In the genomic region with DNA sequence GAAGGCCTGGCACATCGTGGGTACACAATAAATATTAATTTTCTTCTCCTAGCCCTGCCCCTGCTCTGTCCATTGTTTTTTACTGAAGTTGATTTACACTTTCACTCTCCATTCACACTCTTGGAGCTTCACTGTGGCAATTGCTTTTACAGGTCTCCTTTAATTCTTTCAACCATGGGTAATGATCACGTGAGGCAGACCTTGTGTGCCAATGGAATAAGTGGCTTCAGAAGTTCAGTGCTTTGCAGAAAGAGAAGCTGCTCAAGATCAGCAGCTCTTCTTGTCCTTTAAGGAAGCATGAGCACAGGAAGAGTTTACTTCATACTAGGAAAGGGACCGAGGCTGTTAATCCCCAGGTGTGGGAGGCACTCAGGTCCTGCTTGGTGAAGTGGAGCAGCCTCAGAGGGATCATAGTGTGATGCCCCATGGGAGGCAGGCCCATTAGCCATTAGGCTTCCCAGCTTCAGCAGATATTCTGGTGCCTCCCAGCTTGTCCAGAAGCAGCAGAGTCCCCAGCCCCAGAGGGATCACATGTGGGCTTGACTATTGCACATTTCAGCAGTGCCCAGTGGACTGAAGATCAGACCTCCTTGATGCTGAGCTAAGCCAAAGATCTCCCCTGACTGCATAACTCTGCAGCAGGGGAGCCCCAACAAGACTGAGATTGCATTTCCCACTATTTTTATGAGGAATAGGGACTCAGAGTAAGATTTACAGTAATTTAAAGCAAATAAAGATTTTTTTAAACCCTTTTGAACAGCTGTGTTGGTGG, we compare ENCODE assay signal across 15 cellular contexts. TPM values are rescaled to one million over a fixed set of nuclear protein-coding genes. Genes with fewer than 3 reads are reported as not detected.
"Had no signal": no experiment of that assay in that cellular context is flagged by ENCODE, and none has a peak within 500 bp of the region (broad histone marks: within the 10 kb centered on the region; RNA-seq: fewer than 3 reads in every experiment).

No MANE protein-coding gene starts in this region.

- H3K9me3 ChIP-seq: gastroesophageal sphincter, lower lobe of right lung, pancreas, tibial nerve had no signal

- H3K4me3 ChIP-seq: gastroesophageal sphincter, lower lobe of right lung, pancreas, tibial nerve had no signal

- DNase-seq: activated naive CD8-positive, alpha-beta T cell treated with anti-CD3 and anti-CD28 coated beads, Interleukin-2, amount 50 U/mL, for 24 hours; effector CD8-positive, alpha-beta T cell; lower lobe of right lung; naive B cell; T-helper 9 cell had no signal

- H3K27ac ChIP-seq: gastroesophageal sphincter, lower lobe of right lung, pancreas, tibial nerve, VCaP had no signal

- H3K36me3 ChIP-seq: gastroesophageal sphincter, lower lobe of right lung, pancreas, tibial nerve had no signal

- H3K4me1 ChIP-seq: lower lobe of right lung had no signal

- ATAC-seq: activated CD4-positive, alpha-beta T cell treated with anti-CD3 and anti-CD28 coated beads for 36 hours; gastroesophageal sphincter had no signal

RNA-seq across cellular contexts. Expression of a gene that starts 5.0 kb away (rescaled TPM):
- total RNA-seq: activated CD4-positive, alpha-beta memory T cell treated with anti-CD3 and anti-CD28 coated beads, Interleukin-2, amount 10 ng/mL, durations not matched to agents 7 days and 5 days; activated CD4-positive, alpha-beta T cell treated with anti-CD3 and anti-CD28 coated beads for 36 hours; activated T-cell treated with anti-CD3 and anti-CD28 coated beads, Interleukin-2, amount 50 U/mL, for 72 hours; cardiac septum; gastroesophageal sphincter; kidney epithelial cell; lower lobe of right lung; skeletal muscle tissue; tibial nerve had no signal
